1 cellular context compared by ENCODE assay signal in the genomic region with DNA sequence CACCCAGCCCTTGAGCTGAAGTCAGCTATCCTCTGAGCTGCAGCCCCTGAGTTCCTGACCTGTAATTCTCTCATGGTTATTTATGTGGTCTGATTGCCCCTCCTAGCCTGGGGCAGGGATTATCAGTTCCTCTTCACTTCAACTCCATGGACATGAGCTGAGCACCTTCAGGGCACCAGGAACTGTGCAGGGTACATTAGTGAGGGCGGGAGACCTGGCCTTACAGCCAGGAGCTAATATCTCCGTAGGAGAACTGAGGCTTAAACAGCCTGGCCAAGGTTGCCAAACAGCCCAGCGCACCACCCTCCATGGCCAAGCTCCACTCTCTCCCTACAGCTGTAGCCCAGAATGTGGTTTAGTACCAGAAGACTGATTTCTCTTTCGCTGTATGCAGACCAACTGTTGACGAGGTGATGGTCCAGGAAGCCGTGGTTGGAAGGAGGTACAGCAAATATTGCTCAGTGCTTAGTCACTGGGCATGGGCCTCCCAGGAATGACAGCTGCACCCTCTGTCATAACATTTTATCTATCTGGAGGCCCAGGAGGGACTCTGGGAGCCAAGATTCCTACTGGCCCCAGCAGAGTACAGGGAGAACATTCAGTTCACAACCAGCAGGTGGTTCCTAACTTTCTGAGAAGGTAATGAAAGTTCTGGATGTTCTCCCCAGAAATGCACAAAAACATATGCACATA.
A peak's percentile ranks its signal among the peaks of the same experiment; 100 is the strongest.
TF ChIP-seq lines count a peak whose summit lies in the region.

No MANE protein-coding gene starts in this region.

TF ChIP-seq in K562, 482 proteins besides CTCF, POLR2A, EP300 and RAD21 (continued from another document):
- TF ChIP-seq RCOR1 (IDR thresholded peaks at IDR 0.05; ENCODE audit: borderline replicate concordance in 1 of 2, low read depth in 2 of 2, low read length in 2 of 2): no peak
- TF ChIP-seq, protein P1, sequence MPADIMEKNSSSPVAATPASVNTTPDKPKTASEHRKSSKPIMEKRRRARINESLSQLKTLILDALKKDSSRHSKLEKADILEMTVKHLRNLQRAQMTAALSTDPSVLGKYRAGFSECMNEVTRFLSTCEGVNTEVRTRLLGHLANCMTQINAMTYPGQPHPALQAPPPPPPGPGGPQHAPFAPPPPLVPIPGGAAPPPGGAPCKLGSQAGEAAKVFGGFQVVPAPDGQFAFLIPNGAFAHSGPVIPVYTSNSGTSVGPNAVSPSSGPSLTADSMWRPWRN (IDR thresholded peaks at IDR 0.05; ENCODE audit: low read depth): no peak
- no peak for TF ChIP-seq SP2 (IDR thresholded peaks at IDR 0.05; ENCODE audit: extremely low read depth, low read depth, low read length, poor library complexity, severe bottlenecking)
- TF ChIP-seq NKRF (IDR thresholded peaks at IDR 0.05; ENCODE audit: borderline replicate concordance): no peak
- TF ChIP-seq CCAR2 (IDR thresholded peaks at IDR 0.05; ENCODE audit: low read depth, low read length): no peak
- 0 out of 2 replicates have a peak, but pooled peaks have one; percentile 7 for TF ChIP-seq MAFG (tag; conservative IDR thresholded peaks at IDR 0.05)
- TF ChIP-seq SRSF1 (IDR thresholded peaks at IDR 0.05; ENCODE audit: low read depth, low read length): no peak
- TF ChIP-seq CBX2 (IDR thresholded peaks at IDR 0.05; ENCODE audit: insufficient read depth, low read length, poor library complexity, severe bottlenecking): no peak
- TF ChIP-seq CREBBP (IDR thresholded peaks at IDR 0.05; ENCODE audit: low read depth, low read length): no peak
- no peak for TF ChIP-seq GABPA (tag; conservative IDR thresholded peaks at IDR 0.05; ENCODE audit: low read depth)
- peak; percentile 90 for TF ChIP-seq FOSL1 (tag; conservative IDR thresholded peaks at IDR 0.05)
- no peak for TF ChIP-seq MEIS2 (IDR thresholded peaks at IDR 0.05; ENCODE audit: partially characterized antibody)
- no peak for TF ChIP-seq IRF2 (CRISPR knock-in tag; IDR thresholded peaks at IDR 0.05)
- no peak for TF ChIP-seq HOXB6 (CRISPR knock-in tag; IDR thresholded peaks at IDR 0.05; ENCODE audit: borderline replicate concordance)
- TF ChIP-seq CBFA2T3 (IDR thresholded peaks at IDR 0.05): peak; percentile 9; the same call in 1 of the 2 replicates
